ENCODE assay signal across 1 cellular context in the genomic region with DNA sequence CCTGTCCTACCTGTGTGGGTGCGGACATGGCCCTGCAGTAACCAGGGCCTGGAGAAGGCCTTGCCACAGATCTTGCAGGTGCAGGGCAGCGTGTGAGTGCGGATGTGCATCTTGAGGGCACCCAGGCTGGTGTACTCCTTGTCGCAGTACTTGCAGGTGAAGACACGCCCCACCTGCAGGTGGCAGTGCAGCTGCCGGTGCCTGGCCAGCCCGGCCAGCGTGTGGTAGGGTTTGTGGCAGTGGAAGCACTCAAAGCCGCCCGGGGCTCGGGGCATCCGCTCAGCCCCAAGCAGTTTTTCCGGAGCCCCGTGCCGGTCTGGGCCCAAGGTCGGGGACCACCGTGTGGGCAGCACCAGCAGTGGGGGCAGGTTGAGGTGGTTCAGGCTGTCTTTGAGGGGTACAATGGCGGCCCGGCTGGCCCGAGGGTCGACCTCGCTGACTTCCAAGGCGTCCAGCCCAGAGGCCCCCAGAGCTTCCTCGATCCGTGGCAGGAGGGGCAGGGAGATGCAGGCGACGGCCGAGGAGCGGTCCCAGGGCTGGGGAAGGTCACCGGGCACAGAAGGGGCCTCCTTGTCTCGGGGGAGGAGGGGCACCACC.
A peak's percentile ranks its signal among the peaks of the same experiment; 100 is the strongest.
TF ChIP-seq lines count a peak whose summit lies in the region.

No MANE protein-coding gene starts in this region.

TF ChIP-seq in HepG2, 621 proteins besides CTCF, POLR2A, EP300 and RAD21 (continued from another document):
- TF ChIP-seq FOXA1 (IDR thresholded peaks at IDR 0.05), result no peak
- peak; percentile 26; the same call in 1 of the 2 replicates for TF ChIP-seq FOXA1 (CRISPR knock-in tag; IDR thresholded peaks at IDR 0.05)
- no peak; the same call in 1 of the 2 replicates for TF ChIP-seq HNF4A (CRISPR knock-in tag; IDR thresholded peaks at IDR 0.05)
- TF ChIP-seq, protein P1, sequence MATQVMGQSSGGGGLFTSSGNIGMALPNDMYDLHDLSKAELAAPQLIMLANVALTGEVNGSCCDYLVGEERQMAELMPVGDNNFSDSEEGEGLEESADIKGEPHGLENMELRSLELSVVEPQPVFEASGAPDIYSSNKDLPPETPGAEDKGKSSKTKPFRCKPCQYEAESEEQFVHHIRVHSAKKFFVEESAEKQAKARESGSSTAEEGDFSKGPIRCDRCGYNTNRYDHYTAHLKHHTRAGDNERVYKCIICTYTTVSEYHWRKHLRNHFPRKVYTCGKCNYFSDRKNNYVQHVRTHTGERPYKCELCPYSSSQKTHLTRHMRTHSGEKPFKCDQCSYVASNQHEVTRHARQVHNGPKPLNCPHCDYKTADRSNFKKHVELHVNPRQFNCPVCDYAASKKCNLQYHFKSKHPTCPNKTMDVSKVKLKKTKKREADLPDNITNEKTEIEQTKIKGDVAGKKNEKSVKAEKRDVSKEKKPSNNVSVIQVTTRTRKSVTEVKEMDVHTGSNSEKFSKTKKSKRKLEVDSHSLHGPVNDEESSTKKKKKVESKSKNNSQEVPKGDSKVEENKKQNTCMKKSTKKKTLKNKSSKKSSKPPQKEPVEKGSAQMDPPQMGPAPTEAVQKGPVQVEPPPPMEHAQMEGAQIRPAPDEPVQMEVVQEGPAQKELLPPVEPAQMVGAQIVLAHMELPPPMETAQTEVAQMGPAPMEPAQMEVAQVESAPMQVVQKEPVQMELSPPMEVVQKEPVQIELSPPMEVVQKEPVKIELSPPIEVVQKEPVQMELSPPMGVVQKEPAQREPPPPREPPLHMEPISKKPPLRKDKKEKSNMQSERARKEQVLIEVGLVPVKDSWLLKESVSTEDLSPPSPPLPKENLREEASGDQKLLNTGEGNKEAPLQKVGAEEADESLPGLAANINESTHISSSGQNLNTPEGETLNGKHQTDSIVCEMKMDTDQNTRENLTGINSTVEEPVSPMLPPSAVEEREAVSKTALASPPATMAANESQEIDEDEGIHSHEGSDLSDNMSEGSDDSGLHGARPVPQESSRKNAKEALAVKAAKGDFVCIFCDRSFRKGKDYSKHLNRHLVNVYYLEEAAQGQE (IDR thresholded peaks at IDR 0.05; ENCODE audit: borderline replicate concordance in 1 of 2, low read depth in 1 of 2, low read length in 2 of 2), result no peak
- TF ChIP-seq REL (CRISPR knock-in tag; conservative IDR thresholded peaks at IDR 0.05), result no peak
